In genomic region chr1:8025671-8026144, GRCh38 we compare ENCODE assay signal across 1 cellular context.
A peak's percentile ranks its signal among the peaks of the same experiment; 100 is the strongest.
TF ChIP-seq lines count a peak whose summit lies in the region.

No MANE protein-coding gene starts in this region.

TF ChIP-seq in HepG2, 621 proteins besides CTCF, POLR2A, EP300 and RAD21 (continued from another document):
- peak; percentile 68 for TF ChIP-seq AFF4 (CRISPR knock-in tag; IDR thresholded peaks at IDR 0.05)
- no peak for TF ChIP-seq HMG20B (CRISPR knock-in tag; conservative IDR thresholded peaks at IDR 0.05)
- no peak for TF ChIP-seq ZNF280D (CRISPR knock-in tag; IDR thresholded peaks at IDR 0.05)
- TF ChIP-seq ZNF460 (CRISPR knock-in tag; IDR thresholded peaks at IDR 0.05; ENCODE audit: borderline replicate concordance): no peak
- no peak for TF ChIP-seq SP5 (CRISPR knock-in tag; IDR thresholded peaks at IDR 0.05; ENCODE audit: borderline replicate concordance, low read depth)
- no peak for TF ChIP-seq BCLAF1 (IDR thresholded peaks at IDR 0.05)
- TF ChIP-seq ZNF232 (CRISPR knock-in tag; IDR thresholded peaks at IDR 0.05; ENCODE audit: borderline replicate concordance): no peak
- TF ChIP-seq HES4 (CRISPR knock-in tag; IDR thresholded peaks at IDR 0.05; ENCODE audit: borderline replicate concordance): peak; percentile 4; the same call in 1 of the 2 replicates
- TF ChIP-seq ZZZ3 (CRISPR knock-in tag; IDR thresholded peaks at IDR 0.05; ENCODE audit: borderline replicate concordance): no peak
- TF ChIP-seq ZNF678 (CRISPR knock-in tag; IDR thresholded peaks at IDR 0.05): no peak
- TF ChIP-seq NCOA2 (CRISPR knock-in tag; IDR thresholded peaks at IDR 0.05): no peak; the same call in 1 of the 2 replicates
- 0 out of 2 replicates have a peak, but pooled peaks have one; percentile 68 for TF ChIP-seq HNRNPL (IDR thresholded peaks at IDR 0.05; ENCODE audit: low read depth, low read length)
- no peak for TF ChIP-seq ZNF207 (IDR thresholded peaks at IDR 0.05; ENCODE audit: borderline replicate concordance)
- TF ChIP-seq ONECUT2 (CRISPR knock-in tag; IDR thresholded peaks at IDR 0.05): no peak
- no peak for TF ChIP-seq ZNF354B (CRISPR knock-in tag; IDR thresholded peaks at IDR 0.05)
- TF ChIP-seq FOXM1 (CRISPR knock-in tag; IDR thresholded peaks at IDR 0.05): no peak
- no peak for TF ChIP-seq ATRX (CRISPR knock-in tag; IDR thresholded peaks at IDR 0.05; ENCODE audit: borderline replicate concordance)
- TF ChIP-seq MXI1 (IDR thresholded peaks at IDR 0.05; ENCODE audit: borderline replicate concordance, low read depth, low read length): no peak
- TF ChIP-seq RBM22 (optimal IDR thresholded peaks at IDR 0.05; ENCODE audit: low read length): peak; percentile 3
- 0 out of 2 replicates have a peak, but pooled peaks have one; percentile 3 for TF ChIP-seq ZNF121 (CRISPR knock-in tag; IDR thresholded peaks at IDR 0.05)
- TF ChIP-seq ZNF503 (CRISPR knock-in tag; IDR thresholded peaks at IDR 0.05): no peak
- no peak for TF ChIP-seq SP140L (CRISPR knock-in tag; IDR thresholded peaks at IDR 0.05; ENCODE audit: borderline replicate concordance)
- no peak for TF ChIP-seq ARID3A (IDR thresholded peaks at IDR 0.05; ENCODE audit: low read depth, low read length)
- TF ChIP-seq ZNF235 (CRISPR knock-in tag; IDR thresholded peaks at IDR 0.05; ENCODE audit: borderline replicate concordance): 0 out of 2 replicates have a peak, but pooled peaks have one; percentile 16
- no peak for TF ChIP-seq SRSF9 (IDR thresholded peaks at IDR 0.05; ENCODE audit: borderline replicate concordance, insufficient read depth, low read depth, low read length, poor library complexity, severe bottlenecking)
- 0 out of 2 replicates have a peak, but pooled peaks have one; percentile 4 for TF ChIP-seq MXD1 (CRISPR knock-in tag; IDR thresholded peaks at IDR 0.05)
- TF ChIP-seq ZKSCAN1 (IDR thresholded peaks at IDR 0.05; ENCODE audit: low read length): no peak
- TF ChIP-seq ZNF251 (CRISPR knock-in tag; IDR thresholded peaks at IDR 0.05): no peak
- no peak for TF ChIP-seq SATB2 (CRISPR knock-in tag; IDR thresholded peaks at IDR 0.05)
